Comparison of ENCODE assay signal across 20 cellular contexts in the genomic region with DNA sequence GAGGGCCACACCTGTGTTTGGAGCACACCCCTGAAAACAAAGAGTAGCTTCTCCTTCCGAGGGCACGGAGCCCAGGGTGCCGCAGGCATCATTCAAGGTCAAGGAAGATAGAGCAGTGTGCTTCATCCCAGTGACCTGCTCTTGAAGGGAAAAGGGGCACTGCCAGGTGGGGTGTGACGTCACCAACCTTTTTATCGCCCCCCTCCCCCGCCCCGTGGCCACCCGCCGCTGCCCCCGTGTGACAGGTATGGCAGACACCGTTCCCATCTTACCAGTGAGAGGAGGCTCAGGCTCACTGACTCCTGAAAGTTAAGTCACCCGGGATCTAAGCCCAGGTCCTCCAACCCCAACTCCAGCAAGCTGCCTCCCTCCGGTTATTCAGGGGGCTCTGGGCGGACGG.
DNase-seq lines count a peak whose midpoint lies in the region; ATAC-seq, FAIRE-seq and TF ChIP-seq lines count a peak whose summit lies in the region.
"Had no signal": no experiment of that assay in that cellular context is flagged by ENCODE, and none has a peak within 500 bp of the region (broad histone marks: within the 10 kb centered on the region; RNA-seq: fewer than 3 reads in every experiment).

No MANE protein-coding gene starts in this region.

- H3K4me3 ChIP-seq in HepG2 (replicated peaks in 1 of 3; ENCODE audit: insufficient read depth in 1 of 3, low read depth in 2 of 3, low read length in 3 of 3) (no peak overlapping the region), right lobe of liver (no peak overlapping the region)
- H3K4me3 ChIP-seq in CD8-positive, alpha-beta T cell (ENCODE audit: low read depth, low read length) = no peak overlapping the region
- H3K4me3 ChIP-seq: BLaER1, GM12878, K562 had no signal

- H3K9me3 Mint-ChIP-seq in WTC11 = no peaks in the 10 kb centered on the region; the same call in 1 of the 2 replicates
- peaks cover 2% of the 10 kb centered on the region for H3K9me3 Mint-ChIP-seq in CD8-positive, alpha-beta T cell

- intact Hi-C loops in HepG2 (cut with micrococcal nuclease; ENCODE audit: unreplicated experiment) (no loop called here), right lobe of liver (cut with DNase I) (no loop called here)
- intact Hi-C loops in CD8-positive, alpha-beta T cell (cut with DNase I, micrococcal nuclease) = no loop called here

- in situ Hi-C loops in HepG2 (cut with HindIII; ENCODE audit: extremely low pct_ligation_motif_present, low pct_unique_long_range_greater_than_20kb) = no loop called here

- H3K27ac ChIP-seq in HepG2 (ENCODE audit: extremely low read length, insufficient read depth, low read length) (no peak overlapping the region), right lobe of liver (no peak overlapping the region)
- H3K27ac ChIP-seq in CD8-positive, alpha-beta T cell (ENCODE audit: low read depth, low read length) = no peak overlapping the region
- H3K27ac ChIP-seq: BLaER1 had no signal

- H3K9me3 ChIP-seq in HepG2 (ENCODE audit: low read length) (no peaks in the 10 kb centered on the region), right lobe of liver (no peaks in the 10 kb centered on the region)
- H3K9me3 ChIP-seq in CD8-positive, alpha-beta T cell (ENCODE audit: low read length) = no peaks in the 10 kb centered on the region

- H3K27ac Mint-ChIP-seq in WTC11 = no peak overlapping the region
- H3K27ac Mint-ChIP-seq in CD8-positive, alpha-beta T cell = no peak overlapping the region
- H3K27ac Mint-ChIP-seq: CD14-positive monocyte; CD4-positive, alpha-beta memory T cell had no signal

- TF ChIP-seq EP300 in HepG2 (IDR thresholded peaks at IDR 0.05; ENCODE audit: low read depth in 2 of 2, low read length in 2 of 2) (no peak), HepG2 (CRISPR knock-in tag; IDR thresholded peaks at IDR 0.05; ENCODE audit: borderline replicate concordance) (no peak)

- no peak overlapping the region for H2AFZ ChIP-seq in HepG2 (ENCODE audit: low read length)

- POLR2A ChIA-PET in HepG2 (lab: Yijun Ruan, JAX) (no interaction called here), WTC11 (lab: Charles Lee) (no interaction called here)
- POLR2A ChIA-PET in CD8-positive, alpha-beta T cell (lab: Charles Lee) = no interaction called here

- peaks cover 6% of the 10 kb centered on the region; the same call in 1 of the 2 replicates for H3K4me1 Mint-ChIP-seq in WTC11
- peaks cover 2% of the 10 kb centered on the region for H3K4me1 Mint-ChIP-seq in CD8-positive, alpha-beta T cell (ENCODE audit: low read depth)

- H3K36me3 ChIP-seq in HepG2 (replicated peaks in 1 of 2; ENCODE audit: control insufficient read depth in 1 of 2, insufficient read depth in 2 of 2, low read length in 2 of 2) = no peaks in the 10 kb centered on the region
- H3K36me3 ChIP-seq in right lobe of liver = no peaks in the 10 kb centered on the region
- no peaks in the 10 kb centered on the region for H3K36me3 ChIP-seq in CD8-positive, alpha-beta T cell (ENCODE audit: insufficient read depth, low read length)
- H3K36me3 ChIP-seq: BLaER1 had no signal

- H3K27me3 ChIP-seq in HepG2 (ENCODE audit: control insufficient read depth in 1 of 2, insufficient read depth in 2 of 2, low read length in 2 of 2) (peaks cover 5 to 50% of the 10 kb centered on the region in 2 experiments; a peak in 4 of 5 replicates), right lobe of liver (no peaks in the 10 kb centered on the region)
- no peaks in the 10 kb centered on the region for H3K27me3 ChIP-seq in CD8-positive, alpha-beta T cell (ENCODE audit: insufficient read depth, low read length)
- H3K27me3 ChIP-seq: BLaER1 had no signal

- no peak overlapping the region for H3K4me2 ChIP-seq in HepG2 (ENCODE audit: low read depth, low read length)
- H3K4me2 ChIP-seq: BLaER1 had no signal

- H4K20me1 ChIP-seq in HepG2 (ENCODE audit: insufficient read depth, low read length) = no peaks in the 10 kb centered on the region
- H4K20me1 ChIP-seq: BLaER1 had no signal

- TF ChIP-seq RAD21 in HepG2 (CRISPR knock-in tag; IDR thresholded peaks at IDR 0.05) = no peak

- no peaks in the 10 kb centered on the region for H3K27me3 Mint-ChIP-seq in WTC11 (ENCODE audit: low read depth)
- no peaks in the 10 kb centered on the region for H3K27me3 Mint-ChIP-seq in CD8-positive, alpha-beta T cell (ENCODE audit: low read depth)
- H3K27me3 Mint-ChIP-seq: CD4-positive, alpha-beta memory T cell had no signal

- TF ChIP-seq POLR2A in HepG2 (IDR thresholded peaks at IDR 0.05; ENCODE audit: insufficient read depth in 1 of 2, low read depth in 2 of 2, low read length in 2 of 2) (no peak), right lobe of liver (IDR thresholded peaks at IDR 0.05) (no peak)

- CTCF ChIA-PET in HepG2 (lab: Yijun Ruan, JAX; ENCODE audit: low intra/inter-chr PET ratio, low total read pairs) = no interaction called here
- CTCF ChIA-PET in WTC11 (lab: Charles Lee) = no interaction called here
- CTCF ChIA-PET in CD8-positive, alpha-beta T cell (lab: Charles Lee) = no interaction called here

- H3K9ac ChIP-seq in HepG2 (ENCODE audit: insufficient read depth, low read depth, low read length) = no peak overlapping the region
- H3K9ac ChIP-seq: BLaER1 had no signal

- FAIRE-seq in HepG2 (lab: Jason Lieb, UNC) (no peak), HTR-8/SVneo (lab: Jason Lieb, UNC) (no peak)
- FAIRE-seq: GM12878, GM19239, H54, K562 had no signal

- no TSS peak for BruUV-seq in HepG2 (replicated peaks; lab: Mats Ljungman, UMichigan)

- H3K79me2 ChIP-seq in HepG2 (ENCODE audit: insufficient read depth, low read length) = no peaks in the 10 kb centered on the region

- H3K4me1 ChIP-seq in HepG2 (ENCODE audit: insufficient read depth, low read length) (no peaks in the 10 kb centered on the region), right lobe of liver (no peaks in the 10 kb centered on the region)
- H3K4me1 ChIP-seq in CD8-positive, alpha-beta T cell (ENCODE audit: insufficient read depth, low read length) = no peaks in the 10 kb centered on the region

- TF ChIP-seq CTCF in HepG2 (CRISPR knock-in tag; IDR thresholded peaks at IDR 0.05) = no peak
- no peak for TF ChIP-seq CTCF in right lobe of liver (IDR thresholded peaks at IDR 0.05)
- TF ChIP-seq CTCF in WTC11 (IDR thresholded peaks at IDR 0.05) = no peak
- no peak for TF ChIP-seq CTCF in CD8-positive, alpha-beta T cell (IDR thresholded peaks at IDR 0.05)

- no peak overlapping the region for H3K4me3 Mint-ChIP-seq in WTC11
- no peak overlapping the region for H3K4me3 Mint-ChIP-seq in CD8-positive, alpha-beta T cell
- H3K4me3 Mint-ChIP-seq: CD14-positive monocyte; CD4-positive, alpha-beta memory T cell had no signal

- 32% methylated on average over 13 of the region's 15 CpGs for WGBS in HepG2 (ENCODE audit: low lambda C conversion rate)
- 85% methylated on average over 2 of the region's 15 CpGs for WGBS in right lobe of liver (ENCODE audit: insufficient coverage, low coverage, low lambda C conversion rate, missing lambda C conversion rate)

- DNase-seq in HepG2 (ENCODE audit: low spot score) (no peak), right lobe of liver (no peak), WTC11 (ENCODE audit: low spot score) (no peak), iPS-NIHi11 (ENCODE audit: low spot score) (peak; percentile 65), HTR-8/SVneo (ENCODE audit: insufficient read length, low spot score) (no peak), middle frontal gyrus (ENCODE audit: extremely low spot score, low spot score) (no peak)
- DNase-seq in CD8-positive, alpha-beta T cell = no peak
- DNase-seq: 8988T; Calu3; CD4-positive, alpha-beta memory T cell; DMS79 treated with DMSO at 0.1 percent for 48 hours; EL; IMR-90 had no signal

- ATAC-seq in HepG2 (no peak), right lobe of liver (no peak), WTC11 (peak; percentile 36; the same call in 1 of the 2 replicates), HG02884 (IDR thresholded peaks at IDR 0.05; ENCODE audit: unreplicated experiment) (no peak)
- ATAC-seq in CD8-positive, alpha-beta T cell = no peak
- ATAC-seq: GM12878, K562 had no signal

- no peaks in the 10 kb centered on the region for H3K36me3 Mint-ChIP-seq in WTC11
- H3K36me3 Mint-ChIP-seq in CD8-positive, alpha-beta T cell = no peaks in the 10 kb centered on the region
- H3K36me3 Mint-ChIP-seq: CD14-positive monocyte; CD4-positive, alpha-beta memory T cell had no signal

TF ChIP-seq in HepG2, 621 proteins besides CTCF, POLR2A, EP300 and RAD21 (continues in another document):
- TF ChIP-seq ATF7 (IDR thresholded peaks at IDR 0.05) = peak; percentile 80
- no peak for TF ChIP-seq ATF7 (CRISPR knock-in tag; IDR thresholded peaks at IDR 0.05)
- TF ChIP-seq CREB1 (IDR thresholded peaks at IDR 0.05) = peak; percentile 95
- TF ChIP-seq CREB1 (CRISPR knock-in tag; IDR thresholded peaks at IDR 0.05) = no peak
- no peak for TF ChIP-seq GTF2F1 (IDR thresholded peaks at IDR 0.05; ENCODE audit: low read length)
- no peak for TF ChIP-seq KAT2B (IDR thresholded peaks at IDR 0.05; ENCODE audit: borderline replicate concordance, low read depth, low read length)
- no peak for TF ChIP-seq ZNF570 (CRISPR knock-in tag; IDR thresholded peaks at IDR 0.05; ENCODE audit: borderline replicate concordance)

TF ChIP-seq in WTC11, 78 proteins besides CTCF, POLR2A, EP300 and RAD21:
- TF ChIP-seq RELA (CRISPR knock-in tag; IDR thresholded peaks at IDR 0.05; ENCODE audit: borderline replicate concordance) (no peak), HMGXB4 (CRISPR knock-in tag; IDR thresholded peaks at IDR 0.05) (no peak)
TF ChIP-seq in WTC11: peak in this region for 0.
